ENCODE assay signal across 31 cellular contexts in genomic region chr1:98143403-98143802, GRCh38.
DNase-seq lines count a peak whose midpoint lies in the region; ATAC-seq and TF ChIP-seq lines count a peak whose summit lies in the region.
"Had no signal": no experiment of that assay in that cellular context is flagged by ENCODE, and none has a peak within 500 bp of the region (broad histone marks: within the 10 kb centered on the region; RNA-seq: fewer than 3 reads in every experiment).

No MANE protein-coding gene starts in this region.

- no peak overlapping the region for H3K4me3 ChIP-seq in GM12865 (ENCODE audit: low read depth, low read length)
- H3K4me3 ChIP-seq: psoas muscle, sigmoid colon, upper lobe of right lung had no signal

- in situ Hi-C loops in GM13976 (cut with MboI; ENCODE audit: low sequenced_read_pairs, unreplicated experiment), result no loop called here

- no peak for TF ChIP-seq CTCF in GM12865 (IDR thresholded peaks at IDR 0.05; ENCODE audit: insufficient read depth, low read depth, low read length, missing control alignments)
- TF ChIP-seq CTCF in GM13976 (IDR thresholded peaks at IDR 0.05; ENCODE audit: borderline replicate concordance, control extremely low read depth, extremely low read depth, insufficient read depth, missing control alignments), result no peak

- ATAC-seq in GM19463 (IDR thresholded peaks at IDR 0.05; ENCODE audit: unreplicated experiment) (peak; percentile 72), HG03442 (IDR thresholded peaks at IDR 0.05; ENCODE audit: unreplicated experiment) (peak; percentile 80)
- ATAC-seq: CD8-positive, alpha-beta T cell; HCT116; naive thymus-derived CD8-positive, alpha-beta T cell; psoas muscle; stimulated activated effector memory CD8-positive, alpha-beta T cell treated with anti-CD3 and anti-CD28 coated beads, Interleukin-12 subunit alpha, Interleukin-12 subunit beta, amount 100 ng/mL, for 72 hours; upper lobe of right lung had no signal

- peak; percentile 1 for DNase-seq in GM12865 (ENCODE audit: low read depth)
- peak; percentile 41 for DNase-seq in dermis blood vessel endothelial cell
- no peak for DNase-seq in GM13976 (ENCODE audit: low spot score)
- no peak for DNase-seq in DMS53 treated with DMSO at 0.1 percent for 48 hours (lab: John Stamatoyannopoulos, UW; ENCODE audit: unreplicated experiment)
- no peak for DNase-seq in NCI-H1417 treated with DMSO at 0.1 percent for 48 hours (lab: John Stamatoyannopoulos, UW)
- DNase-seq in D341Med (ENCODE audit: low spot score), result no peak
- DNase-seq: activated CD4-positive, alpha-beta T cell treated with anti-CD3 and anti-CD28 coated beads, Interleukin-2, amount 10 ng/mL, durations not matched to agents 24 days and 14 days; activated gamma-delta T cell treated with Interleukin-2 at 50 U/mL for 16 hours; activated T-cell treated with anti-CD3 and anti-CD28 coated beads, Interleukin-2, amount 50 U/mL, for 24 hours; CD8-positive, alpha-beta T cell; DMS153; GDM1; glutamatergic neuron; islet precursor cell; Karpas-422; naive thymus-derived CD8-positive, alpha-beta T cell; NCI-H1694; NCI-H2171; NCI-H510A treated with DMSO at 0.1 percent for 48 hours; occipital lobe; psoas muscle; sigmoid colon; stimulated activated CD4-positive, alpha-beta T cell treated with anti-CD3 and anti-CD28 coated beads, Interleukin-4, amount 100 ng/mL, for 24 hours; substantia nigra; SW 1271; T-helper 9 cell; upper lobe of right lung had no signal

Comparison
In these comparisons a context has a peak if more than half of its experiments do, and no peak if none do; other contexts are left out.
1. DNase-seq: peak in GM12865 (single experiment) and dermis blood vessel endothelial cell (single experiment); none in GM13976 (single experiment), DMS53 treated with DMSO at 0.1 percent for 48 hours (single experiment), NCI-H1417 treated with DMSO at 0.1 percent for 48 hours (single experiment) and D341Med (single experiment).